Comparison of ENCODE assay signal across 8 cellular contexts in the genomic region with DNA sequence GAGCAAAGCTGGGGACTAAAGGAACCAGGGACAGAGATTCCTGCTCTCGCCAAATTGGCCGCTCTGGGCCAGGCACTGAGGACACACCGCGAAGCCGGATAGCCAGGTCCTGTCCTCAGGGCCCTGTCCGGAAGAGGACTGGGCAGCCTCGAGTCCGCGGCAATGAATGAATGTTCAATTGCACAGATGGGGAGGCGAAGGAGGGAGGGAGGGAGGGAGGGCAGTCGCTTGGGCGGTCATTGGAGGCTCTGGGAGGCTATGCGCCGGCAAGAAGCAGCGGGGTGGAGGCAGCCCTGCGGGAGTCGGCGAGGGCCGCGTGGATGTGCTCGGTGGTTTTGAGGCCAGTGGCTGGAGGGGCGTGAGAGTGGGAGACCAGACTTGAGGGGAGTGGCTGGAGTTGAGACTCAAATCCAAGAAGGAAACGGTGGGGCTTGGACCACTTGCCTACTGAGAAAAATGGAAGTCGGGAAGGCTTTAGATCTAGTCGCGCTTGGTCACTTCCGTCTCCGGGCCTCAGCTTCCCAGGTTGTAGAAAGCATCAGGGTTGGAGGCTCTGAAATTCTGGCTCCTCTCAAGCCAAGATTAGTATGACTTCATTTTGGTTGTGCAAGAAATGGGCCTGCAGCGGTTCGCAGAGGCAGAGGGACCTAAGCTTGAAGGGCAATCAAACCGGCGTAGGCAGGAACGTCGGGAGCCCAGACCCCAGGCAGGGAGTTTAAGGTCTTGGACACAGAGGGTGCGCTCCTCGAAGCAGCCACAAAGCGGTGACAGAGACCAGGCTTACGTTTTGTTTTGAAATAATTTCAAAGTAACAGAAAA. TPM values are rescaled to one million over a fixed set of nuclear protein-coding genes. Genes with fewer than 3 reads are reported as not detected.
A peak's percentile ranks its signal among the peaks of the same experiment; 100 is the strongest.
DNase-seq lines count a peak whose midpoint lies in the region; ATAC-seq and TF ChIP-seq lines count a peak whose summit lies in the region.

No MANE protein-coding gene starts in this region.

- H2AFZ ChIP-seq in HCT116 (ENCODE audit: low read depth, low read length, poor library complexity, severe bottlenecking), result peak overlapping the region; percentile 42

- in situ Hi-C loops in astrocyte of the spinal cord (cut with HindIII; ENCODE audit: low sequenced_read_pairs), result no loop called here

- peaks cover 11% of the 10 kb centered on the region for H3K4me1 Mint-ChIP-seq in T-helper 1 cell treated with Interleukin-12 subunit alpha and Interleukin-12 subunit beta and Interleukin-4 antibody, amounts not matched to agents 30 μg/mL and 1 μg/mL, for 36 hours (ENCODE audit: low read depth)

- no peaks in the 10 kb centered on the region for H3K9me3 Mint-ChIP-seq in T-helper 1 cell treated with Interleukin-12 subunit alpha and Interleukin-12 subunit beta and Interleukin-4 antibody, amounts not matched to agents 30 μg/mL and 1 μg/mL, for 36 hours

- H3K27me3 ChIP-seq in HCT116 (ENCODE audit: insufficient read depth, low read length), result no peaks in the 10 kb centered on the region
- H3K27me3 ChIP-seq in rectal smooth muscle tissue (ENCODE audit: control insufficient read depth, insufficient read depth, low read length), result no peaks in the 10 kb centered on the region

- peak overlapping the region; percentile 81 for H3K4me3 Mint-ChIP-seq in T-helper 1 cell treated with Interleukin-12 subunit alpha and Interleukin-12 subunit beta and Interleukin-4 antibody, amounts not matched to agents 30 μg/mL and 1 μg/mL, for 36 hours

- ATAC-seq in HCT116, result peak; percentile 47
- no peak for ATAC-seq in GM18520 (IDR thresholded peaks at IDR 0.05; ENCODE audit: unreplicated experiment)

- H3K4me2 ChIP-seq in HCT116 (ENCODE audit: low read length), result peak overlapping the region; percentile 86

- no peaks in the 10 kb centered on the region for H3K9me2 ChIP-seq in HCT116 (ENCODE audit: insufficient read depth)

- no peaks in the 10 kb centered on the region for H3K9me3 ChIP-seq in HCT116 (ENCODE audit: control insufficient read depth in 1 of 2, insufficient read depth in 1 of 2, low read depth in 1 of 2, low read length in 2 of 2)

- peak overlapping the region; percentile 97 for H3K27ac ChIP-seq in HCT116 (ENCODE audit: low read depth, low read length)
- peak overlapping the region; percentile 88 for H3K27ac ChIP-seq in rectal smooth muscle tissue (ENCODE audit: low read depth, low read length)

- POLR2A ChIA-PET in HCT116 (lab: Charles Lee), result no interaction called here

- H3K36me3 Mint-ChIP-seq in T-helper 1 cell treated with Interleukin-12 subunit alpha and Interleukin-12 subunit beta and Interleukin-4 antibody, amounts not matched to agents 30 μg/mL and 1 μg/mL, for 36 hours (ENCODE audit: low read depth), result no peaks in the 10 kb centered on the region

- peak overlapping the region; percentile 87 to 97 for H3K4me3 ChIP-seq in HCT116 (replicated peaks in 1 of 2; ENCODE audit: low read depth in 1 of 2, low read length in 2 of 2)
- peak overlapping the region; percentile 13 for H3K4me3 ChIP-seq in astrocyte of the spinal cord (ENCODE audit: low read depth, low read length)
- H3K4me3 ChIP-seq in rectal smooth muscle tissue (ENCODE audit: low read length), result peak overlapping the region; percentile 57

- peak overlapping the region; percentile 73 for H3K27ac Mint-ChIP-seq in T-helper 1 cell treated with Interleukin-12 subunit alpha and Interleukin-12 subunit beta and Interleukin-4 antibody, amounts not matched to agents 30 μg/mL and 1 μg/mL, for 36 hours

- no peak for TF ChIP-seq POLR2A in HCT116 (IDR thresholded peaks at IDR 0.05; ENCODE audit: borderline replicate concordance, extremely low read depth, insufficient read depth, insufficient read length)

- RAD21 ChIA-PET in HCT116 (lab: Charles Lee; ENCODE audit: low non-redundant PET in 1 of 2, low total read pairs in 2 of 2, uncharacterized antibody in 2 of 2, unreplicated experiment in 2 of 2), result interaction anchor here in 1 of 2 experiments (0.8 to 2.0 kb wide), 2 partner anchors 137 to 203 kb away, joined by 3 to 5 read pairs; no protein-coding TSS in a partner anchor

- TF ChIP-seq RAD21 in HCT116 (IDR thresholded peaks at IDR 0.05; ENCODE audit: low read depth), result no peak

- H3K36me3 ChIP-seq in HCT116 (ENCODE audit: control insufficient read depth in 1 of 2, insufficient read depth in 2 of 2, low read length in 2 of 2), result no peaks in the 10 kb centered on the region
- no peaks in the 10 kb centered on the region for H3K36me3 ChIP-seq in rectal smooth muscle tissue (ENCODE audit: control insufficient read depth, insufficient read depth, low read length)

- H3K4me1 ChIP-seq in HCT116 (ENCODE audit: control insufficient read depth in 1 of 2, insufficient read depth in 2 of 2, low read length in 2 of 2) (peaks cover 15 to 24% of the 10 kb centered on the region in 2 experiments), rectal smooth muscle tissue (ENCODE audit: control insufficient read depth, insufficient read depth, low read length) (peaks cover 8% of the 10 kb centered on the region)

- H3K79me2 ChIP-seq in HCT116 (ENCODE audit: insufficient read depth, low read length), result no peaks in the 10 kb centered on the region

- intact Hi-C loops in HCT116 (cut with micrococcal nuclease), result loop anchor here (1.0 to 5.0 kb wide), 5 partner anchors 137 to 480 kb away; no protein-coding TSS in a partner anchor

- H3K9ac ChIP-seq in HCT116 (ENCODE audit: low read length) (peak overlapping the region; percentile 97), rectal smooth muscle tissue (ENCODE audit: low read length) (peak overlapping the region; percentile 78)

- H3K27me3 Mint-ChIP-seq in T-helper 1 cell treated with Interleukin-12 subunit alpha and Interleukin-12 subunit beta and Interleukin-4 antibody, amounts not matched to agents 30 μg/mL and 1 μg/mL, for 36 hours (ENCODE audit: low read depth), result no peaks in the 10 kb centered on the region

- TSS peak; percentile 79 for BruUV-seq in HCT116 (replicated peaks; lab: Mats Ljungman, UMichigan)

- peak; percentile 76 for DNase-seq in EL
- peak; percentile 61 for DNase-seq in HCT116 (ENCODE audit: low read depth, low spot score)
- DNase-seq in NCI-H1436 (lab: John Stamatoyannopoulos, UW), result peak; percentile 77
- peak; percentile 81 for DNase-seq in astrocyte of the spinal cord (ENCODE audit: low read depth, low spot score)
- peak; percentile 78 to 86 for DNase-seq in hippocampal formation (lab: John Stamatoyannopoulos, UW)

- H4K20me1 ChIP-seq in HCT116 (ENCODE audit: insufficient read depth), result no peaks in the 10 kb centered on the region

- CTCF ChIA-PET in HCT116 (lab: Charles Lee), result interaction anchor here (0.5 to 4.3 kb wide), 12 partner anchors 22 to 902 kb away, joined by 3 to 33 read pairs (median 9); no protein-coding TSS in a partner anchor

- TF ChIP-seq CTCF in HCT116 (IDR thresholded peaks at IDR 0.05 in 2 of 3, conservative IDR thresholded peaks at IDR 0.05 in 1 of 3; ENCODE audit: borderline replicate concordance in 1 of 3, insufficient read depth in 1 of 3, low read depth in 2 of 3, low read length in 2 of 3), result peak in 2 of 3 experiments; percentile 90 to 94; a peak in 4 of 6 replicates
- peak; percentile 92 for TF ChIP-seq CTCF in astrocyte of the spinal cord (IDR thresholded peaks at IDR 0.05; ENCODE audit: low read depth, low read length)

TF ChIP-seq in HCT116, 20 proteins besides CTCF, POLR2A, EP300 and RAD21:
- TF ChIP-seq ZFX (IDR thresholded peaks at IDR 0.05) (0 out of 2 replicates have a peak, but pooled peaks have one; percentile 69), ZBTB33 (IDR thresholded peaks at IDR 0.05; ENCODE audit: extremely low read depth, insufficient replicate concordance, low read length) (no peak), SRF (IDR thresholded peaks at IDR 0.05; ENCODE audit: low read depth) (no peak), TCF7L2 (IDR thresholded peaks at IDR 0.05; ENCODE audit: borderline replicate concordance, extremely low read depth, insufficient read depth, insufficient read length) (peak; percentile 58), YY1 (IDR thresholded peaks at IDR 0.05; ENCODE audit: extremely low read depth, insufficient replicate concordance, low read depth, low read length) (peak; percentile 7), SP1 (IDR thresholded peaks at IDR 0.05; ENCODE audit: low read depth) (no peak), CEBPB (IDR thresholded peaks at IDR 0.05; ENCODE audit: low read depth) (no peak)

RNA-seq across cellular contexts. Expression of gene PLXND1, which starts 21.1 kb away (rescaled TPM):
- total RNA-seq in HCT116 (2021; ENCODE audit: unreplicated experiment), result 47.3 TPM
- 38.1 and 39.1 TPM in 2 replicates for polyA plus RNA-seq in HCT116 (2012)

Comparison
In these comparisons a context has a peak if more than half of its experiments do, and no peak if none do; other contexts are left out.
1. H3K4me3 ChIP-seq: peak in every context shown above with its lines; median percentile 92 in HCT116; 57 in rectal smooth muscle tissue; 13 in astrocyte of the spinal cord.